In genomic region chr1:59290173-59290954, GRCh38 we compare ENCODE assay signal across 8 cellular contexts. TPM values are rescaled to one million over a fixed set of nuclear protein-coding genes. Genes with fewer than 3 reads are reported as not detected.
DNase-seq lines count a peak whose midpoint lies in the region; ATAC-seq and TF ChIP-seq lines count a peak whose summit lies in the region.

No MANE protein-coding gene starts in this region.

- POLR2A ChIA-PET in activated CD4-positive, alpha-beta T cell treated with anti-CD3 and anti-CD28 coated beads, Interleukin-2, amount 10 ng/mL, durations not matched to agents 7 days and 5 days (lab: Charles Lee) = no interaction called here

- DNase-seq in DMS153 (lab: John Stamatoyannopoulos, UW) = peak; percentile 35
- DNase-seq in NOMO-1 treated with DMSO at 0.1 percent for 48 hours (lab: John Stamatoyannopoulos, UW; ENCODE audit: unreplicated experiment) = peak; percentile 64
- DNase-seq in dermis microvascular lymphatic vessel endothelial cell (ENCODE audit: low read depth in 2 of 2) = peak; percentile 36 to 60
- DNase-seq in neural crest cell (ENCODE audit: low read depth, low spot score) = no peak
- DNase-seq in amygdala (lab: John Stamatoyannopoulos, UW) = no peak
- DNase-seq in activated CD4-positive, alpha-beta T cell treated with anti-CD3 and anti-CD28 coated beads, Interleukin-2, amount 10 ng/mL, durations not matched to agents 7 days and 5 days = no peak

- ATAC-seq in GM19025 (IDR thresholded peaks at IDR 0.05; ENCODE audit: low read depth, unreplicated experiment) (peak; percentile 65), HG03103 (IDR thresholded peaks at IDR 0.05; ENCODE audit: low read depth, unreplicated experiment) (peak; percentile 69)

- no peak overlapping the region for H3K4me3 Mint-ChIP-seq in neural crest cell
- H3K4me3 Mint-ChIP-seq in activated CD4-positive, alpha-beta T cell treated with anti-CD3 and anti-CD28 coated beads, Interleukin-2, amount 10 ng/mL, durations not matched to agents 7 days and 5 days = no peak overlapping the region

- no peaks in the 10 kb centered on the region for H3K36me3 Mint-ChIP-seq in neural crest cell (ENCODE audit: low read depth)
- no peaks in the 10 kb centered on the region for H3K36me3 Mint-ChIP-seq in activated CD4-positive, alpha-beta T cell treated with anti-CD3 and anti-CD28 coated beads, Interleukin-2, amount 10 ng/mL, durations not matched to agents 7 days and 5 days (ENCODE audit: low read depth)

- H3K4me1 Mint-ChIP-seq in neural crest cell = peaks cover 6% of the 10 kb centered on the region
- peaks cover 19% of the 10 kb centered on the region for H3K4me1 Mint-ChIP-seq in activated CD4-positive, alpha-beta T cell treated with anti-CD3 and anti-CD28 coated beads, Interleukin-2, amount 10 ng/mL, durations not matched to agents 7 days and 5 days

- H3K27me3 Mint-ChIP-seq in neural crest cell (ENCODE audit: low read depth) = no peaks in the 10 kb centered on the region
- peaks cover 11% of the 10 kb centered on the region for H3K27me3 Mint-ChIP-seq in activated CD4-positive, alpha-beta T cell treated with anti-CD3 and anti-CD28 coated beads, Interleukin-2, amount 10 ng/mL, durations not matched to agents 7 days and 5 days

- TF ChIP-seq CTCF in neural crest cell (conservative IDR thresholded peaks at IDR 0.05) = peak; percentile 50

- no peak overlapping the region for H3K27ac Mint-ChIP-seq in neural crest cell (ENCODE audit: unreplicated experiment)
- no peak overlapping the region for H3K27ac Mint-ChIP-seq in activated CD4-positive, alpha-beta T cell treated with anti-CD3 and anti-CD28 coated beads, Interleukin-2, amount 10 ng/mL, durations not matched to agents 7 days and 5 days

- CTCF ChIA-PET in activated CD4-positive, alpha-beta T cell treated with anti-CD3 and anti-CD28 coated beads, Interleukin-2, amount 10 ng/mL, durations not matched to agents 7 days and 5 days (lab: Charles Lee) = interaction anchor here (0.5 to 1.9 kb wide), 5 partner anchors 18 to 446 kb away, joined by 3 to 5 read pairs (median 3); no protein-coding TSS in a partner anchor

- no peaks in the 10 kb centered on the region for H3K9me3 Mint-ChIP-seq in neural crest cell
- no peaks in the 10 kb centered on the region for H3K9me3 Mint-ChIP-seq in activated CD4-positive, alpha-beta T cell treated with anti-CD3 and anti-CD28 coated beads, Interleukin-2, amount 10 ng/mL, durations not matched to agents 7 days and 5 days

RNA-seq across cellular contexts. Expression of gene FGGY, which starts 6.5 kb away (rescaled TPM):
- 8.5 and 11.1 TPM in 2 replicates for total RNA-seq in dermis microvascular lymphatic vessel endothelial cell
- total RNA-seq in neural crest cell = 14.0 and 16.4 TPM in 2 replicates
- 1 to 10 TPM; 3.3 to 5.5 TPM for total RNA-seq in activated CD4-positive, alpha-beta T cell treated with anti-CD3 and anti-CD28 coated beads, Interleukin-2, amount 10 ng/mL, durations not matched to agents 7 days and 5 days

Comparison
In these comparisons a context has a peak if more than half of its experiments do, and no peak if none do; other contexts are left out.
1. DNase-seq: peak in DMS153 (single experiment), NOMO-1 treated with DMSO at 0.1 percent for 48 hours (single experiment) and dermis microvascular lymphatic vessel endothelial cell (2 of 2); none in neural crest cell (single experiment), amygdala (0 of 56) and activated CD4-positive, alpha-beta T cell treated with anti-CD3 and anti-CD28 coated beads, Interleukin-2, amount 10 ng/mL, durations not matched to agents 7 days and 5 days (single experiment).